18 cellular contexts compared by ENCODE assay signal in the genomic region with DNA sequence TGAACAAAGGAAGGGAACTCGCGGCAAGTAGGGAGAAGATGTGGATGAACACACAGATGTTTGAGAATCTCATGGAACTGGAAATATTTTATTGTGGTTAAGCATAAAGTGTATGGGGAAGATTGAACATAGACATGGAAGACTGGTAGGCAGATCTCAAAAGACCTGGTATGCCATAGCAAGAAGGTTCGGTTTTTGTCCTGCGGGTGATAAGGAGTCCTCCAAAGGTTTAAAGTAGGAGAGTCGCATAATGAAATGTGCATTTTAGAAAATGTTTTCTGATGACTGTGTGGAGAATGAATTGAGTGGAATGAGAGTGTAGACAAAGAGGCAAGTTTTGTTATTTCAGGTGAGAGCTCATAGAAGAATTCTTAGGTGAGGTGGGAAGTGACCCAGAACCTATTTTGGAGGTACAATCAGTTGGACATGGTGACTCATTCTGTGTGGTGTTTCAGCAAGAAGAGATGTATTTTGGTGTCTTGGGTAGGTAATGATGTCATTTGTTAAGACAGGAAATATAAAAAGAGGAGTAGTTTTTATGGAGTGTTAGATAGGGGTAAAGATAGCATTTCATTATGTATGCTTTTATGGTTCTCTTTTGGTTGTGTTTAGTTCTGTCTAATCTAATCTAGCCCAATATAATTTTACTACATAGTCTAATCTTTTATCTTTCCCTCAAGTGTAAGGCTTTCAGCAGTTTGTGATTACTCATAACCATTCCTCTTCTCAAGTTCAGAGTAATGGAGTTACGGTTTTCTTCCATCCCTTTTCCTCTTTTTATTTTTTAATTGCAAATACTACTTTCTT.
DNase-seq lines count a peak whose midpoint lies in the region; ATAC-seq, FAIRE-seq and TF ChIP-seq lines count a peak whose summit lies in the region.
"Had no signal": no experiment of that assay in that cellular context is flagged by ENCODE, and none has a peak within 500 bp of the region (broad histone marks: within the 10 kb centered on the region; RNA-seq: fewer than 3 reads in every experiment).

No MANE protein-coding gene starts in this region.

- peak overlapping the region; percentile 1 for H3K27ac Mint-ChIP-seq in T-helper 1 cell treated with Interleukin-12 subunit alpha and Interleukin-12 subunit beta and Interleukin-4 antibody, amounts not matched to agents 30 μg/mL and 1 μg/mL, for 36 hours
- H3K27ac Mint-ChIP-seq in progenitor cell of endocrine pancreas = no peak overlapping the region
- H3K27ac Mint-ChIP-seq: naive B cell had no signal

- peaks cover 16% of the 10 kb centered on the region for H3K4me1 Mint-ChIP-seq in T-helper 1 cell treated with Interleukin-12 subunit alpha and Interleukin-12 subunit beta and Interleukin-4 antibody, amounts not matched to agents 30 μg/mL and 1 μg/mL, for 36 hours (ENCODE audit: low read depth)
- no peaks in the 10 kb centered on the region for H3K4me1 Mint-ChIP-seq in progenitor cell of endocrine pancreas (ENCODE audit: low read depth)
- H3K4me1 Mint-ChIP-seq: naive B cell had no signal

- H3K4me3 ChIP-seq in AG09309 (ENCODE audit: control insufficient read depth, low read depth, low read length) = no peak overlapping the region
- no peak overlapping the region for H3K4me3 ChIP-seq in HFF-Myc (replicated peaks; ENCODE audit: low read depth, low read length)
- H3K4me3 ChIP-seq in fibroblast of the aortic adventitia (ENCODE audit: low read depth, low read length) = no peak overlapping the region
- H3K4me3 ChIP-seq: ascending aorta, SJSA1 had no signal

- H3K9me3 Mint-ChIP-seq in T-helper 1 cell treated with Interleukin-12 subunit alpha and Interleukin-12 subunit beta and Interleukin-4 antibody, amounts not matched to agents 30 μg/mL and 1 μg/mL, for 36 hours = peaks cover 8% of the 10 kb centered on the region
- no peaks in the 10 kb centered on the region for H3K9me3 Mint-ChIP-seq in progenitor cell of endocrine pancreas (ENCODE audit: low read depth)

- ATAC-seq in GM18517 (IDR thresholded peaks at IDR 0.05; ENCODE audit: unreplicated experiment) = no peak
- ATAC-seq: left cardiac atrium, right cardiac atrium had no signal

- no peak for FAIRE-seq in HTR-8/SVneo (lab: Jason Lieb, UNC)

- no peak overlapping the region for H3K4me3 Mint-ChIP-seq in T-helper 1 cell treated with Interleukin-12 subunit alpha and Interleukin-12 subunit beta and Interleukin-4 antibody, amounts not matched to agents 30 μg/mL and 1 μg/mL, for 36 hours
- H3K4me3 Mint-ChIP-seq in progenitor cell of endocrine pancreas (ENCODE audit: low read depth) = no peak overlapping the region
- H3K4me3 Mint-ChIP-seq: naive B cell had no signal

- peaks cover 5% of the 10 kb centered on the region for H3K36me3 Mint-ChIP-seq in T-helper 1 cell treated with Interleukin-12 subunit alpha and Interleukin-12 subunit beta and Interleukin-4 antibody, amounts not matched to agents 30 μg/mL and 1 μg/mL, for 36 hours (ENCODE audit: low read depth)
- peaks cover 11% of the 10 kb centered on the region for H3K36me3 Mint-ChIP-seq in progenitor cell of endocrine pancreas (ENCODE audit: insufficient read depth)

- DNase-seq in AG09309 (ENCODE audit: low read depth) = peak; percentile 49
- DNase-seq in HFF-Myc (ENCODE audit: extremely low read depth, low read depth) = peak; percentile 11
- DNase-seq in fibroblast of the aortic adventitia (ENCODE audit: low read depth) = peak; percentile 25
- DNase-seq in germinal center (ENCODE audit: low spot score) = no peak
- no peak for DNase-seq in progenitor cell of endocrine pancreas (ENCODE audit: low spot score, unreplicated experiment)
- no peak for DNase-seq in HTR-8/SVneo (ENCODE audit: insufficient read length, low spot score)
- DNase-seq: C1 segment of cervical spinal cord; effector CD8-positive, alpha-beta T cell; glutamatergic neuron; left cardiac atrium; naive B cell; NCI-H2081 treated with DMSO at 0.1 percent for 48 hours; right cardiac atrium; stimulated activated naive CD4-positive, alpha-beta T cell treated with Interleukin-2 at 50 U/mL for 16 hours had no signal

- TF ChIP-seq CTCF in AG09309 (IDR thresholded peaks at IDR 0.05; ENCODE audit: control insufficient read depth, insufficient read depth, low read depth, low read length, missing control alignments) = no peak
- no peak for TF ChIP-seq CTCF in HFF-Myc (IDR thresholded peaks at IDR 0.05; ENCODE audit: low read depth, low read length, missing control alignments)
- TF ChIP-seq CTCF in fibroblast of the aortic adventitia (IDR thresholded peaks at IDR 0.05; ENCODE audit: insufficient read depth, low read length) = no peak
- TF ChIP-seq CTCF in progenitor cell of endocrine pancreas (IDR thresholded peaks at IDR 0.05; ENCODE audit: unreplicated experiment) = no peak

- H3K27me3 Mint-ChIP-seq in T-helper 1 cell treated with Interleukin-12 subunit alpha and Interleukin-12 subunit beta and Interleukin-4 antibody, amounts not matched to agents 30 μg/mL and 1 μg/mL, for 36 hours (ENCODE audit: low read depth) = no peaks in the 10 kb centered on the region
- no peaks in the 10 kb centered on the region for H3K27me3 Mint-ChIP-seq in progenitor cell of endocrine pancreas
- H3K27me3 Mint-ChIP-seq: naive B cell had no signal

Comparison
In these comparisons a context has a peak if more than half of its experiments do, and no peak if none do; other contexts are left out.
1. DNase-seq: peak in AG09309 (single experiment), HFF-Myc (single experiment) and fibroblast of the aortic adventitia (single experiment); none in germinal center (single experiment), progenitor cell of endocrine pancreas (single experiment) and HTR-8/SVneo (single experiment).